ENCODE assay signal across 28 cellular contexts in the genomic region with DNA sequence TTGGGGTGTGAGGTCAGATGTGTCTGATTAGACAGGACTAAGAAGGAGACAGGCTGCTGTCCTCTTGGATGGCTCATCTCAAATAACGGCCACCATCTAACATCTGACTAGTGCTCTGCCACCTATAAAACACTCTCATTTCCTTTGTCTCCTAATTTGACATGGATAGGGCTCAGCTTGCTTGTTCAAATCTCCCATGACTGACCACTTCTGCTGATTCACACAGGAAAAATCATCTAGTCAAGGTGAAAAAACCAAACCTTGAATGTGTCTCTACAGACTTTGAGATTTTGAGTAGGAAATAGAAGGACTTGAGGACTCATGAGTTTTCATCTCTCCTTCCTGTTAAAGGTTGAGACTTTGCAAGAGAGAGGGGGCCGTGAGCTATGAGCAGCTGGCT.
"Had no signal": no experiment of that assay in that cellular context is flagged by ENCODE, and none has a peak within 500 bp of the region (broad histone marks: within the 10 kb centered on the region; RNA-seq: fewer than 3 reads in every experiment).

No MANE protein-coding gene starts in this region.

- H3K27ac Mint-ChIP-seq: natural killer cell treated with Interleukin-12 subunit alpha and Interleukin-12 subunit beta and Interleukin-15 and Interleukin-18, amount 100 ng/mL, for 72 hours; nephron progenitor cell; stimulated activated effector memory CD8-positive, alpha-beta T cell treated with anti-CD3 and anti-CD28 coated beads, Interleukin-12 subunit alpha, Interleukin-12 subunit beta, amount 100 ng/mL, for 72 hours; stimulated activated naive B cell treated with anti-CD40 and anti-IgM and Interleukin-4, amounts not matched to agents 10 μg/mL and 1 μg/mL and 100 μg/mL, for 72 hours; stimulated activated naive CD8-positive, alpha-beta T cell treated with anti-CD3 and anti-CD28 coated beads, Interleukin-15, Interleukin-2, amounts not matched to agents 100 ng/mL and 50 ng/mL, for 24 hours had no signal

- H3K27me3 ChIP-seq: neutrophil, pancreas, right lobe of liver, sigmoid colon, stomach, thyroid gland, tibial nerve, upper lobe of left lung, vagina had no signal

- H3K4me1 ChIP-seq: pancreas, prostate gland, right lobe of liver, sigmoid colon, stomach, thyroid gland, tibial nerve, upper lobe of left lung, vagina had no signal

- ATAC-seq: natural killer cell treated with Interleukin-12 subunit alpha and Interleukin-12 subunit beta and Interleukin-15 and Interleukin-18, amount 100 ng/mL, for 72 hours; pancreas; right cardiac atrium; right lobe of liver; stimulated activated effector memory CD8-positive, alpha-beta T cell treated with anti-CD3 and anti-CD28 coated beads, Interleukin-12 subunit alpha, Interleukin-12 subunit beta, amount 100 ng/mL, for 72 hours; stimulated activated naive B cell treated with anti-CD40 and anti-IgM and Interleukin-4, amounts not matched to agents 10 μg/mL and 1 μg/mL and 100 μg/mL, for 72 hours had no signal

- FAIRE-seq: pancreas, small intestine, urothelium cell line had no signal

- H3K4me1 Mint-ChIP-seq: neural crest cell; stimulated activated effector memory CD8-positive, alpha-beta T cell treated with anti-CD3 and anti-CD28 coated beads, Interleukin-12 subunit alpha, Interleukin-12 subunit beta, amount 100 ng/mL, for 72 hours; stimulated activated naive B cell treated with anti-CD40 and anti-IgM and Interleukin-4, amounts not matched to agents 10 μg/mL and 1 μg/mL and 100 μg/mL, for 72 hours had no signal

- H3K4me3 ChIP-seq: pancreas, prostate gland, right lobe of liver, sigmoid colon, stomach, thoracic aorta, thyroid gland, tibial nerve, upper lobe of left lung, vagina had no signal

- H3K4me3 Mint-ChIP-seq: natural killer cell treated with Interleukin-12 subunit alpha and Interleukin-12 subunit beta and Interleukin-15 and Interleukin-18, amount 100 ng/mL, for 72 hours; nephron progenitor cell; neural crest cell; stimulated activated effector memory CD8-positive, alpha-beta T cell treated with anti-CD3 and anti-CD28 coated beads, Interleukin-12 subunit alpha, Interleukin-12 subunit beta, amount 100 ng/mL, for 72 hours; stimulated activated naive B cell treated with anti-CD40 and anti-IgM and Interleukin-4, amounts not matched to agents 10 μg/mL and 1 μg/mL and 100 μg/mL, for 72 hours; stimulated activated naive CD8-positive, alpha-beta T cell treated with anti-CD3 and anti-CD28 coated beads, Interleukin-15, Interleukin-2, amounts not matched to agents 100 ng/mL and 50 ng/mL, for 24 hours had no signal

- DNase-seq: nephron progenitor cell; nucleus accumbens; pancreas; retina; right cardiac atrium; right lobe of liver; sigmoid colon; small intestine; stimulated activated CD4-positive, alpha-beta T cell treated with anti-CD3 and anti-CD28 coated beads, Interleukin-15, amount 100 ng/mL, for 24 hours; stimulated activated CD4-positive, alpha-beta T cell treated with anti-CD3 and anti-CD28 coated beads, Interleukin-2, amount 100 ng/mL, for 24 hours; stimulated activated CD4-positive, alpha-beta T cell treated with anti-CD3 and anti-CD28 coated beads, Interleukin-2, amount 100 ng/mL, for 48 hours; stimulated activated CD4-positive, alpha-beta T cell treated with anti-CD3 and anti-CD28 coated beads, Interleukin-4, amount 100 ng/mL, for 24 hours; stimulated activated naive B cell treated with anti-CD40 and anti-IgM and Interleukin-4, amounts not matched to agents 10 μg/mL and 1 μg/mL and 100 μg/mL, for 72 hours; stimulated activated naive CD4-positive, alpha-beta T cell treated with Interleukin-2 at 50 U/mL for 16 hours; stomach; thyroid gland; trophoblast cell; upper lobe of left lung had no signal

- H3K36me3 Mint-ChIP-seq: natural killer cell treated with Interleukin-12 subunit alpha and Interleukin-12 subunit beta and Interleukin-15 and Interleukin-18, amount 100 ng/mL, for 72 hours; stimulated activated effector memory CD8-positive, alpha-beta T cell treated with anti-CD3 and anti-CD28 coated beads, Interleukin-12 subunit alpha, Interleukin-12 subunit beta, amount 100 ng/mL, for 72 hours had no signal

- H3K27ac ChIP-seq: neutrophil, pancreas, prostate gland, right lobe of liver, sigmoid colon, stomach, thoracic aorta, thyroid gland, tibial nerve, upper lobe of left lung, vagina had no signal

- H3K27me3 Mint-ChIP-seq: stimulated activated naive CD8-positive, alpha-beta T cell treated with anti-CD3 and anti-CD28 coated beads, Interleukin-15, Interleukin-2, amounts not matched to agents 100 ng/mL and 50 ng/mL, for 24 hours had no signal

- H3K36me3 ChIP-seq: neutrophil, pancreas, prostate gland, right lobe of liver, sigmoid colon, stomach, thoracic aorta, thyroid gland, tibial nerve, upper lobe of left lung, vagina had no signal

- H3K9me3 ChIP-seq: neutrophil, pancreas, prostate gland, right lobe of liver, stomach, thoracic aorta, thyroid gland, tibial nerve, upper lobe of left lung, vagina had no signal

- H3K9me3 Mint-ChIP-seq: natural killer cell treated with Interleukin-12 subunit alpha and Interleukin-12 subunit beta and Interleukin-15 and Interleukin-18, amount 100 ng/mL, for 72 hours; neural crest cell; stimulated activated naive CD8-positive, alpha-beta T cell treated with anti-CD3 and anti-CD28 coated beads, Interleukin-15, Interleukin-2, amounts not matched to agents 100 ng/mL and 50 ng/mL, for 24 hours had no signal
